In the genomic region with DNA sequence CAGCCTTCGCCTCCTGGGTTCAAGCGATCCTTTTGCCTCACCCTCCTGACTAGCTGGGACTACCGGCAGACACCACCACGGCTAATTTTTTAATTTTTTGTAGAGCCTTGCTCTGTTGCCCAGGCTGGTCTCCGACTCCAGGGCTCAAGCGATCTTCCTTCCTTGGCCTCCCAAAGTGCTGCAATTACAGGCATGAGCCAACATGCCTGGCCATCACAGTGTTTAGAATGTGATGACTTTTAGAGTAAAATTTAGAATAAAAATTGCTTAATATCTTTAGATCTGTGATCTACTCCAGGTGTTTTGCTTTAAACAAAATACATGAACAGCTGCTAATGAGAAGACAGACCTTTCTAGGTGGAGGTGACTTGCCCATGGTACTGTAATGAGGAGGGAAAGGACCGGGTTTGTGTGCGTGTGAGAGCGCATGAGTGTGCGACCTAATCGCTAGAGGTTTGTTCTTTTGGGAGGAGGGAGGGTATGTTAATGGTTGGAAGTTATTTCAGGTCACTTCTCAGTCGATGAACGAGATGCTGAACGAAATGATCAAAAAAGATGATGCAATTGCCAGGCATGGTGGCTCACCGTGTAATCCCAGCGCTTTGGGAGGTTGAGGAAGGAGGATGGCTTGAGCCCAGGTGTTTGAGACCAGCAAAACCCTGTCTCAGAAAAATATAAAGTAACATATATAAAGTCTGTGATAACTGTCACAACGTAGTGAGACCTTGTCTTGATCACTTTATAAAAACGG, we compare ENCODE assay signal across 9 cellular contexts. TPM values are rescaled to one million over a fixed set of nuclear protein-coding genes. Genes with fewer than 3 reads are reported as not detected.
DNase-seq lines count a peak whose midpoint lies in the region; ATAC-seq, FAIRE-seq and TF ChIP-seq lines count a peak whose summit lies in the region.
"Had no signal": no experiment of that assay in that cellular context is flagged by ENCODE, and none has a peak within 500 bp of the region (broad histone marks: within the 10 kb centered on the region; RNA-seq: fewer than 3 reads in every experiment).

No MANE protein-coding gene starts in this region.

- peak overlapping the region; percentile 71 for H3K27ac ChIP-seq in RWPE2 (ENCODE audit: poor library complexity, severe bottlenecking)
- no peak overlapping the region for H3K27ac ChIP-seq in trophoblast cell (ENCODE audit: low read depth, low read length)

- no peak overlapping the region for H4K8ac ChIP-seq in trophoblast cell (ENCODE audit: low read depth, low read length)

- H2BK120ac ChIP-seq in trophoblast cell (ENCODE audit: insufficient read depth, low read length, poor library complexity): no peak overlapping the region

- no peak overlapping the region for H2AFZ ChIP-seq in trophoblast cell (ENCODE audit: insufficient read depth, low read length, poor library complexity)

- H3K79me1 ChIP-seq in trophoblast cell (ENCODE audit: low read length): peaks cover 8% of the 10 kb centered on the region

- no peak overlapping the region for H2AK5ac ChIP-seq in trophoblast cell (ENCODE audit: low read length)

- no peak overlapping the region for H4K12ac ChIP-seq in trophoblast cell (ENCODE audit: low read depth, low read length)

- H3K27me3 ChIP-seq in RWPE2 (ENCODE audit: insufficient read depth, poor library complexity, severe bottlenecking) (no peaks in the 10 kb centered on the region), trophoblast cell (ENCODE audit: insufficient read depth, low read length) (no peaks in the 10 kb centered on the region)

- H3K4me2 ChIP-seq in trophoblast cell (ENCODE audit: low read length): peak overlapping the region; percentile 3

- peak overlapping the region; percentile 61 for H3K4ac ChIP-seq in trophoblast cell (ENCODE audit: low read depth, low read length)

- ATAC-seq in RWPE2 (ENCODE audit: low read depth): peak; percentile 9; the same call in 1 of the 3 replicates
- ATAC-seq: stimulated activated memory B cell treated with anti-CD40 and anti-IgM and Interleukin-4, amounts not matched to agents 10 μg/mL and 1 μg/mL and 100 μg/mL, for 72 hours had no signal

- no peak overlapping the region for H3K18ac ChIP-seq in trophoblast cell (ENCODE audit: low read length)

- no peak overlapping the region for H3K14ac ChIP-seq in trophoblast cell (ENCODE audit: low read length)

- no peak overlapping the region for H2BK12ac ChIP-seq in trophoblast cell (ENCODE audit: low read length)

- H2BK5ac ChIP-seq in trophoblast cell (ENCODE audit: low read depth, low read length, poor library complexity): no peak overlapping the region

- H3K4me1 ChIP-seq in RWPE2 (ENCODE audit: insufficient read depth, poor library complexity, severe bottlenecking): peaks cover 33% of the 10 kb centered on the region
- H3K4me1 ChIP-seq in trophoblast cell (ENCODE audit: control insufficient read depth in 1 of 2, insufficient read depth in 2 of 2, low read length in 2 of 2): no peaks in the 10 kb centered on the region

- no peak for FAIRE-seq in frontal cortex (lab: Jason Lieb, UNC)

- peaks cover 19% of the 10 kb centered on the region for H3K79me2 ChIP-seq in trophoblast cell (ENCODE audit: control insufficient read depth, insufficient read depth, low read length, poor library complexity)

- WGBS in trophoblast cell (ENCODE audit: extremely low coverage, insufficient coverage, insufficient read length): 100% methylated on average over 3 of the region's 18 CpGs

- TF ChIP-seq CTCF in GM12865 (IDR thresholded peaks at IDR 0.05; ENCODE audit: insufficient read depth, low read depth, low read length, missing control alignments) (no peak), RWPE2 (IDR thresholded peaks at IDR 0.05; ENCODE audit: poor library complexity, severe bottlenecking) (no peak), epithelial cell of proximal tubule (conservative IDR thresholded peaks at IDR 0.05; ENCODE audit: low read depth, low read length) (no peak)

- H3K9me3 ChIP-seq in RWPE2 (ENCODE audit: severe bottlenecking): no peaks in the 10 kb centered on the region
- peaks cover 3% of the 10 kb centered on the region for H3K9me3 ChIP-seq in trophoblast cell (ENCODE audit: insufficient read depth, low read depth, low read length)

- peaks cover 43% of the 10 kb centered on the region for H3K36me3 ChIP-seq in RWPE2 (ENCODE audit: low read depth)
- peaks cover 3 to 11% of the 10 kb centered on the region in 2 experiments for H3K36me3 ChIP-seq in trophoblast cell (ENCODE audit: control insufficient read depth in 1 of 2, insufficient read depth in 2 of 2, low read length in 2 of 2)

- DNase-seq in GM12865 (ENCODE audit: low read depth): no peak
- no peak for DNase-seq in RWPE2 (ENCODE audit: low spot score)
- no peak for DNase-seq in epithelial cell of proximal tubule (ENCODE audit: low read depth)
- peak in 1 of 2 donors; percentile 20 for DNase-seq in trophoblast cell
- DNase-seq in frontal cortex (ENCODE audit: low spot score in 2 of 2): no peak
- DNase-seq in activated gamma-delta T cell (lab: John Stamatoyannopoulos, UW): no peak
- no peak for DNase-seq in GDM1 (lab: John Stamatoyannopoulos, UW)
- DNase-seq: GOT3 had no signal

- no peak overlapping the region for H3K23ac ChIP-seq in trophoblast cell (ENCODE audit: low read length)

- H3K9ac ChIP-seq in trophoblast cell (ENCODE audit: low read length): no peak overlapping the region

- peak overlapping the region; percentile 50 for H4K91ac ChIP-seq in trophoblast cell (ENCODE audit: low read depth, low read length)

- H3K4me3 ChIP-seq in GM12865 (ENCODE audit: low read depth, low read length) (peak overlapping the region; percentile 87; the same call in 1 of the 2 replicates), RWPE2 (ENCODE audit: severe bottlenecking) (peak overlapping the region; percentile 90), epithelial cell of proximal tubule (ENCODE audit: low read depth, low read length) (peak overlapping the region; percentile 76), trophoblast cell (ENCODE audit: low read depth, low read length) (no peak overlapping the region)

RNA-seq across cellular contexts. Expression of gene CNOT6, which starts 2.0 kb away (rescaled TPM):
- total RNA-seq in epithelial cell of proximal tubule (10.0 and 10.6 TPM in 2 replicates), frontal cortex (34.6 TPM)
- polyA plus RNA-seq in trophoblast cell (2013): 33.2 and 34.0 TPM in 2 replicates
